Comparison of ENCODE assay signal across 16 cellular contexts in the genomic region with DNA sequence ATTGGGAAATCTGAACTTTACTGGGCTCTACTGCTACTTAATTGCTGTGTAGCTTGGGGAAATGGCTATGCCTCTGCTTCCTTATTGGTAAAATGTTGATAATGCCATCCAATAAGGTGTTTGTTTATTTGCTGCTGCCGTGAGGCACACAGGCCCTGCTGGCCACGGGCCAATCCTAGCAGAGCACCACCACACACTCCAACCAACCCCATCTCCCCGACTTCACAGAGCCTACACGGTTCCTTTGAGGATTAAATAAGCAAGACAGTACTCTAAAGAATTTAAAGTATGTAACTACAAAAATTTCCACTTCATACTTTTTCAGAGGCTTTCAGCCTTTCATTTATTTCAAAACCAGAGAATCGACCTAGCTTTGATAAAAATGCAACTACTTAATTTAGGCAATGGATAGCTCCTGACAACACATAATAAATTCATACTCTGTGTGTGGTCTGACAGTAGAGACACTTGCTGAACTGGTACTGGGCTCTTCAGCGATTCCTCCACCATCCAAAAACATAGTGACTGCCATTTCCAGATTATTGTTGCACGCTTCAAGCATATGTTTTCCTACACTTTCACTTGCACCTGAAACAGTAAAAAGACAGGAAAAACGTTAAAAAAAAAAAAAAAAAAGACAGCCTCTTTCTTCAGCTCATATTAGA.
DNase-seq lines count a peak whose midpoint lies in the region; ATAC-seq, FAIRE-seq and TF ChIP-seq lines count a peak whose summit lies in the region.
"Had no signal": no experiment of that assay in that cellular context is flagged by ENCODE, and none has a peak within 500 bp of the region (broad histone marks: within the 10 kb centered on the region; RNA-seq: fewer than 3 reads in every experiment).

No MANE protein-coding gene starts in this region.

- FAIRE-seq in H54 (lab: Jason Lieb, UNC): peak; percentile 50
- FAIRE-seq: TTC549 had no signal

- POLR2A ChIA-PET in AG04449 (lab: Yijun Ruan, JAX): no interaction called here

- no peak overlapping the region for H3K27ac ChIP-seq in caudate nucleus (ENCODE audit: low read depth, low read length)
- H3K27ac ChIP-seq: KMS-11, spleen had no signal

- no peak overlapping the region for H3K4me3 ChIP-seq in AG04449 (ENCODE audit: low read depth, low read length)
- H3K4me3 ChIP-seq: HAP-1, spleen had no signal

- no peak for TF ChIP-seq POLR2A in H54 (IDR thresholded peaks at IDR 0.05; ENCODE audit: low read depth, low read length)

- CTCF ChIA-PET in AG04449 (lab: Yijun Ruan, JAX): interaction anchor here (1.7 kb wide), 1 partner anchor 18 kb away, joined by 4 read pairs; no protein-coding TSS in a partner anchor

- ATAC-seq in GM21717 (IDR thresholded peaks at IDR 0.05; ENCODE audit: unreplicated experiment): no peak

- TF ChIP-seq CTCF in AG04449 (IDR thresholded peaks at IDR 0.05; ENCODE audit: insufficient read depth, low read length, missing control alignments): no peak

- peak; percentile 73 for DNase-seq in AG04449 (ENCODE audit: low read depth, low spot score)
- DNase-seq in H54 (ENCODE audit: insufficient read length, low spot score): no peak
- DNase-seq in astrocyte of the hippocampus (ENCODE audit: low read depth, low spot score): peak; percentile 89
- DNase-seq in iris pigment epithelial cell (ENCODE audit: low read depth): peak; percentile 95
- DNase-seq in caudate nucleus (lab: John Stamatoyannopoulos, UW): no peak
- DNase-seq in GM19238 (ENCODE audit: insufficient read length, low spot score): no peak
- no peak for DNase-seq in nucleus accumbens (lab: John Stamatoyannopoulos, UW)
- DNase-seq: activated T-cell treated with anti-CD3 and anti-CD28 coated beads for 4 hours; aorta; CD4-positive, alpha-beta memory T cell; immature natural killer cell; spleen had no signal

Comparison
In these comparisons a context has a peak if more than half of its experiments do, and no peak if none do; other contexts are left out.
1. DNase-seq: peak in AG04449 (single experiment), astrocyte of the hippocampus (single experiment) and iris pigment epithelial cell (single experiment); none in H54 (single experiment), caudate nucleus (0 of 61), GM19238 (single experiment) and nucleus accumbens (0 of 56).